Comparison of ENCODE assay signal across 13 cellular contexts in the genomic region with DNA sequence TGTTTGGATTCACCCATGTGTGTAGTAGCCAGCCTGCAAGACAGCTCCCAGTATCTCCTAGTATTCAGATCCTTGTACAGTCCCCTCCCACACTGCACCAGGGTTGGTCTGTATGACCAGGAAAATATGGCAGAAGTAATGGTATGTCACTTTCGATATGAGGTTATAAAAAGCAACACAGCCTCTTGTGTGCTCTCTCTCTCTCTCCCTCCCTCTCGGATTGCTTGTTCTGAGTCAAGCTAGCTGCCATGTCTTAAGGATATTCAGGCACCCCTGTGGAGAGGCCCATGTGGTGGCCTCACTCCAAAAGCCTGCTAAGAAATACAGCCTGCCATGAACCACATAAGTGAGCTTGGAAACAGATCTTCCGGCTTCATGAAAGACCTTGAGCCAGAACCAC. TPM values are rescaled to one million over a fixed set of nuclear protein-coding genes. Genes with fewer than 3 reads are reported as not detected.
DNase-seq lines count a peak whose midpoint lies in the region; TF ChIP-seq lines count a peak whose summit lies in the region.
"Had no signal": no experiment of that assay in that cellular context is flagged by ENCODE, and none has a peak within 500 bp of the region (broad histone marks: within the 10 kb centered on the region; RNA-seq: fewer than 3 reads in every experiment).

No MANE protein-coding gene starts in this region.

- DNase-seq in NCI-H2171 treated with DMSO at 0.1 percent for 48 hours (lab: John Stamatoyannopoulos, UW) (peak; percentile 17), NCI-H2171 (lab: John Stamatoyannopoulos, UW) (no peak), brain pericyte (ENCODE audit: low read depth, low spot score) (peak; percentile 21), hepatocyte (ENCODE audit: low spot score) (no peak), NCI-H146 treated with DMSO at 0.1 percent for 48 hours (lab: John Stamatoyannopoulos, UW; ENCODE audit: unreplicated experiment) (no peak), occipital lobe (lab: John Stamatoyannopoulos, UW) (no peak), AML-193 (lab: John Stamatoyannopoulos, UW) (no peak)
- DNase-seq: 8988T, cortex of kidney, NCI-H1417 treated with DMSO at 0.1 percent for 48 hours, SJCRH30 had no signal

- TF ChIP-seq CTCF in hepatocyte (IDR thresholded peaks at IDR 0.05; ENCODE audit: poor library complexity), result no peak

- 73% methylated on average over 3 of the region's 3 CpGs for WGBS in hepatocyte (ENCODE audit: low lambda C conversion rate, missing lambda C conversion rate)

- H3K27ac ChIP-seq in hepatocyte (peak overlapping the region; percentile 9), temporal lobe (ENCODE audit: low read depth, low read length) (peak overlapping the region; percentile 67)
- H3K27ac ChIP-seq: SJCRH30 had no signal

- H3K27me3 ChIP-seq in hepatocyte, result no peaks in the 10 kb centered on the region
- H3K27me3 ChIP-seq: SJCRH30 had no signal

- H3K9me3 ChIP-seq in hepatocyte (ENCODE audit: low read depth), result peaks cover 3% of the 10 kb centered on the region

- no peaks in the 10 kb centered on the region for H3K36me3 ChIP-seq in hepatocyte (replicated peaks; ENCODE audit: insufficient read depth, low read depth)
- H3K36me3 ChIP-seq: SJCRH30 had no signal

- H3K4me3 ChIP-seq in hepatocyte, result no peak overlapping the region
- H3K4me3 ChIP-seq: SJCRH30 had no signal

- H3K79me2 ChIP-seq in hepatocyte, result no peaks in the 10 kb centered on the region

- H4K20me1 ChIP-seq in hepatocyte (ENCODE audit: insufficient read depth, poor library complexity, severe bottlenecking), result no peaks in the 10 kb centered on the region

- no peaks in the 10 kb centered on the region for H3K9me2 ChIP-seq in hepatocyte (replicated peaks; ENCODE audit: insufficient read depth)

- no peak overlapping the region for H2AFZ ChIP-seq in hepatocyte

- no peaks in the 10 kb centered on the region for H3K4me1 ChIP-seq in hepatocyte (ENCODE audit: insufficient read depth)

- H3K4me2 ChIP-seq in hepatocyte, result peak overlapping the region; percentile 2

RNA-seq across cellular contexts. Expression of a gene that starts 25.4 kb away (rescaled TPM):
- total RNA-seq in hepatocyte (19.5 and 28.3 TPM in 2 replicates), temporal lobe (149 TPM), occipital lobe (107 TPM)
- 56.9 and 68.2 TPM in 2 replicates for polyA plus RNA-seq in hepatocyte

RNA-seq across cellular contexts. Expression of a gene that starts 26.5 kb away (rescaled TPM):
- total RNA-seq in hepatocyte (72.7 and 100 TPM in 2 replicates), temporal lobe (0.49 TPM), occipital lobe (0.62 TPM)
- polyA plus RNA-seq in hepatocyte, result 93.8 and 97.7 TPM in 2 replicates
- total RNA-seq: myocyte had no signal

RNA-seq across cellular contexts. Expression of a gene that starts 54.1 kb away (rescaled TPM):
- total RNA-seq in hepatocyte (2.6 and 3.2 TPM in 2 replicates), temporal lobe (9.1 TPM), occipital lobe (7.6 TPM)
- 0.46 and 1.1 TPM in 2 replicates for polyA plus RNA-seq in hepatocyte
- total RNA-seq: myocyte, SJCRH30 had no signal

Comparison
In these comparisons a context has a peak if more than half of its experiments do, and no peak if none do; other contexts are left out.
1. DNase-seq: peak in NCI-H2171 treated with DMSO at 0.1 percent for 48 hours (single experiment) and brain pericyte (single experiment); none in NCI-H2171 (single experiment), hepatocyte (single experiment), NCI-H146 treated with DMSO at 0.1 percent for 48 hours (single experiment), occipital lobe (single experiment) and AML-193 (0 of 2).
2. RNA of a gene that starts 26.5 kb away (total RNA-seq): 72.7 to 100 TPM in hepatocyte; 0.62 TPM in occipital lobe (single experiment) and 0.49 TPM in temporal lobe (single experiment); every median in the first group is over 10 times any median in the second.